In the genomic region with DNA sequence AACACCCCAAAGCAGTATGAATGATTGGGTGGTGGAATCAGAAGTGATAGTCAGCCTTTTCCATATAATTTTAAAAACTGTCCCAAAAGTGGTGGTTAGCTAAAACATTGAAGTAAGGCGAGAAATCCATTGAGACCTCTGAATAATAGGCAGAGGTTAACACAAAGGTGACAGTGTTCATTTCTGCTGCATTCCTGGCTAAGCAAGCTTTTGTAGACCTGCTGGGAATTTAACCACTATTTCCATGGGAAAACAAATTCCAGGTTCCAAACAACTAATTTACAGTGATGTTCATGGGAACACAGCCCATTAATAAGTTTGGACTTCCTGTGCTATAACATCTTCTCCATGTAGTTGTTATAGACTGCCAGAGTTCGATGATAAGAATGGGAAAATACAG, we compare ENCODE assay signal across 31 cellular contexts.
"Had no signal": no experiment of that assay in that cellular context is flagged by ENCODE, and none has a peak within 500 bp of the region (broad histone marks: within the 10 kb centered on the region; RNA-seq: fewer than 3 reads in every experiment).

No MANE protein-coding gene starts in this region.

- H3K9me3 Mint-ChIP-seq: activated naive CD4-positive, alpha-beta T cell treated with anti-CD3 and anti-CD28 coated beads, Interleukin-2, amount 10 ng/mL, durations not matched to agents 7 days and 5 days; activated naive CD8-positive, alpha-beta T cell treated with anti-CD3 and anti-CD28 coated beads, Interleukin-2, amount 50 U/mL, for 24 hours; activated T-helper 1 cell treated with anti-CD3 and anti-CD28 coated beads, Interleukin-12 subunit alpha, Interleukin-12 subunit beta, Interleukin-2, Interleukin-4 antibody, amounts not matched to agents 30 ng/mL and 10 ng/mL and 1 ng/mL, durations not matched to agents 14 hours and 24 hours and 36 hours; T-helper 2 cell treated with Interferon-gamma antibody and Interleukin-4, amounts not matched to agents 5 μg/mL and 100 μg/mL, for 36 hours had no signal

- FAIRE-seq: colon had no signal

- ATAC-seq: body of pancreas, psoas muscle, upper lobe of right lung had no signal

- H3K9me3 ChIP-seq: body of pancreas, esophagus squamous epithelium, left ventricle myocardium inferior, psoas muscle, right atrium auricular region, suprapubic skin, tibial artery, upper lobe of right lung had no signal

- H3K4me3 ChIP-seq: body of pancreas, esophagus squamous epithelium, left ventricle myocardium inferior, lung, psoas muscle, right atrium auricular region, suprapubic skin, tibial artery, upper lobe of right lung had no signal

- H3K9ac ChIP-seq: parathyroid adenoma had no signal

- DNase-seq: activated CD4-positive, alpha-beta T cell treated with anti-CD3 and anti-CD28 coated beads for 4 hours; activated CD4-positive, alpha-beta T cell treated with anti-CD3 and anti-CD28 coated beads, Interleukin-2, amount 50 U/mL, for 48 hours; activated CD8-positive, alpha-beta memory T cell treated with anti-CD3 and anti-CD28 coated beads for 24 hours; activated gamma-delta T cell; activated naive CD4-positive, alpha-beta T cell treated with anti-CD3 and anti-CD28 coated beads, Interleukin-2, amount 10 ng/mL, durations not matched to agents 7 days and 5 days; activated naive CD8-positive, alpha-beta T cell treated with anti-CD3 and anti-CD28 coated beads, Interleukin-2, amount 50 U/mL, for 24 hours; amygdala; body of pancreas; dermis blood vessel endothelial cell; effector CD4-positive, alpha-beta T cell; esophagus squamous epithelium; foreskin melanocyte; islet precursor cell; left ventricle myocardium inferior; nephron progenitor cell; occipital lobe; psoas muscle; stimulated activated CD4-positive, alpha-beta T cell treated with anti-CD3 and anti-CD28 coated beads, Interleukin-15, amount 100 ng/mL, for 24 hours; stimulated activated CD4-positive, alpha-beta T cell treated with anti-CD3 and anti-CD28 coated beads, Interleukin-2, amount 100 ng/mL, for 24 hours; stimulated activated naive CD4-positive, alpha-beta T cell; T-helper 1 cell; tibial artery; upper lobe of right lung had no signal

- H3K27ac Mint-ChIP-seq: activated naive CD4-positive, alpha-beta T cell treated with anti-CD3 and anti-CD28 coated beads, Interleukin-2, amount 10 ng/mL, durations not matched to agents 7 days and 5 days; activated naive CD8-positive, alpha-beta T cell treated with anti-CD3 and anti-CD28 coated beads, Interleukin-2, amount 50 U/mL, for 24 hours; activated T-helper 1 cell treated with anti-CD3 and anti-CD28 coated beads, Interleukin-12 subunit alpha, Interleukin-12 subunit beta, Interleukin-2, Interleukin-4 antibody, amounts not matched to agents 30 ng/mL and 10 ng/mL and 1 ng/mL, durations not matched to agents 14 hours and 24 hours and 36 hours; nephron progenitor cell; T-helper 2 cell treated with Interferon-gamma antibody and Interleukin-4, amounts not matched to agents 5 μg/mL and 100 μg/mL, for 36 hours had no signal

- H3K36me3 ChIP-seq: upper lobe of right lung had no signal

- H3K27ac ChIP-seq: body of pancreas, epithelial cell of prostate, esophagus squamous epithelium, left ventricle myocardium inferior, parathyroid adenoma, psoas muscle, right atrium auricular region, suprapubic skin, tibial artery, upper lobe of right lung had no signal

- H3K4me1 ChIP-seq: parathyroid adenoma had no signal

- H3K27me3 ChIP-seq: body of pancreas, esophagus squamous epithelium, right atrium auricular region, suprapubic skin, tibial artery, upper lobe of right lung had no signal

- H3K27me3 Mint-ChIP-seq: activated naive CD4-positive, alpha-beta T cell treated with anti-CD3 and anti-CD28 coated beads, Interleukin-2, amount 10 ng/mL, durations not matched to agents 7 days and 5 days; activated naive CD8-positive, alpha-beta T cell treated with anti-CD3 and anti-CD28 coated beads, Interleukin-2, amount 50 U/mL, for 24 hours had no signal

- H3K4me3 Mint-ChIP-seq: activated naive CD4-positive, alpha-beta T cell treated with anti-CD3 and anti-CD28 coated beads, Interleukin-2, amount 10 ng/mL, durations not matched to agents 7 days and 5 days; activated naive CD8-positive, alpha-beta T cell treated with anti-CD3 and anti-CD28 coated beads, Interleukin-2, amount 50 U/mL, for 24 hours; activated T-helper 1 cell treated with anti-CD3 and anti-CD28 coated beads, Interleukin-12 subunit alpha, Interleukin-12 subunit beta, Interleukin-2, Interleukin-4 antibody, amounts not matched to agents 30 ng/mL and 10 ng/mL and 1 ng/mL, durations not matched to agents 14 hours and 24 hours and 36 hours; nephron progenitor cell; T-helper 2 cell treated with Interferon-gamma antibody and Interleukin-4, amounts not matched to agents 5 μg/mL and 100 μg/mL, for 36 hours had no signal

- H2AFZ ChIP-seq: parathyroid adenoma had no signal
